23 cellular contexts compared by ENCODE assay signal in the genomic region with DNA sequence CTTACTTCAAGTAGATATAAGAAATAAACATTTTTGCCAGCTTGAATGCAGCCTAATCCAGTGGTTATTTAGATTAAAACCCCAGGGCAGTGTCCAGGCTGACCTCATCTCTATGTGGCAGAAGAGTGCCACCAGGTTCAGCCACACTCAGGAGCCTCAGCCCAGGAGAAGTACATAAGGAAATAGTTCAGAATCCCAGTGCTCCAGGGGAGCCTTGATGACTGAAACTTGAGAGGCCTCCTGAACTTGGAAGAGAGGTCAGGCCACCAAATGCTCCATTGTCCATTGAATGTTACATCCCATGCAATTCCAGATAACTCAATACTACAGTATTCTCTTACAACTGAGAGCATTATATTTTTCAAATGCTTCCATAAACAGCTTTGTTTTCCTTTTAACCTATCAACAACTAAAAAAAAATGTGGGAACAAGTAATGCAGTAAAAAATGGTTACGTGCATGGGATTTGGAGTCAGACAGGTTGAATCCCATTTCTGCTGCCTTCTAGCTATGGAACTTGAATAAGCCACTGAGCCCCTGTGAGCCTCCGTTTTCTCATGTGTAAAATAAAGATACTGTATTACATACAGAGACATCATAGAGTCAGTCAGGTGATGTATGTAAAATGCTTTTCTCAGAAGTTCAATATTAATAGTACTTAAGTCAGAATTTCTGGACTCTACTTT.
A peak's percentile ranks its signal among the peaks of the same experiment; 100 is the strongest.
DNase-seq lines count a peak whose midpoint lies in the region; ATAC-seq, FAIRE-seq and TF ChIP-seq lines count a peak whose summit lies in the region.
"Had no signal": no experiment of that assay in that cellular context is flagged by ENCODE, and none has a peak within 500 bp of the region (broad histone marks: within the 10 kb centered on the region; RNA-seq: fewer than 3 reads in every experiment).

No MANE protein-coding gene starts in this region.

- CTCF ChIA-PET in IMR-90 (lab: Yijun Ruan, JAX), result interaction anchor here (1.0 kb wide), 1 partner anchor 42 kb away, joined by 5 read pairs; no protein-coding TSS in a partner anchor

- dilution Hi-C loops in IMR-90 (cut with HindIII; ENCODE audit: low sequenced_read_pairs, unreplicated experiment), result no loop called here

- H3K27me3 Mint-ChIP-seq in astrocyte (ENCODE audit: low read depth, unreplicated experiment), result peaks cover 10% of the 10 kb centered on the region
- H3K27me3 Mint-ChIP-seq in type B pancreatic cell, result no peaks in the 10 kb centered on the region
- H3K27me3 Mint-ChIP-seq: B cell; central memory CD8-positive, alpha-beta T cell had no signal

- H3K36me3 ChIP-seq in IMR-90 (ENCODE audit: control insufficient read depth, insufficient read depth, low read length) (no peaks in the 10 kb centered on the region), astrocyte (ENCODE audit: insufficient read depth, low read length) (no peaks in the 10 kb centered on the region), right lobe of liver (no peaks in the 10 kb centered on the region)
- H3K36me3 ChIP-seq: adrenal gland, prostate gland, SJCRH30, upper lobe of left lung had no signal

- peak overlapping the region; percentile 76 for H3K4ac ChIP-seq in IMR-90 (ENCODE audit: low read depth, low read length)

- H3K4me3 Mint-ChIP-seq in astrocyte (ENCODE audit: unreplicated experiment), result no peak overlapping the region
- H3K4me3 Mint-ChIP-seq in type B pancreatic cell, result no peak overlapping the region
- H3K4me3 Mint-ChIP-seq: B cell; central memory CD8-positive, alpha-beta T cell; natural killer cell; WTC11 had no signal

- no peaks in the 10 kb centered on the region for H4K20me1 ChIP-seq in IMR-90 (ENCODE audit: insufficient read depth, low read length)
- H4K20me1 ChIP-seq in astrocyte (ENCODE audit: insufficient read depth, low read length), result no peaks in the 10 kb centered on the region

- H3K36me3 Mint-ChIP-seq in astrocyte (ENCODE audit: low read depth, unreplicated experiment) (no peaks in the 10 kb centered on the region), type B pancreatic cell (no peaks in the 10 kb centered on the region)
- H3K36me3 Mint-ChIP-seq: natural killer cell, WTC11 had no signal

- H2BK20ac ChIP-seq in IMR-90 (ENCODE audit: low read depth, low read length), result 0 out of 2 replicates have a peak overlapping the region, but pooled peaks have one; percentile 49

- H2BK120ac ChIP-seq in IMR-90 (ENCODE audit: low read depth, low read length), result peak overlapping the region; percentile 57

- no peaks in the 10 kb centered on the region for H3K9me3 ChIP-seq in IMR-90 (ENCODE audit: control insufficient read depth, insufficient read depth, low read length)
- no peaks in the 10 kb centered on the region for H3K9me3 ChIP-seq in astrocyte (ENCODE audit: insufficient read depth, low read depth, low read length)
- no peaks in the 10 kb centered on the region for H3K9me3 ChIP-seq in right lobe of liver
- H3K9me3 ChIP-seq: adrenal gland, prostate gland, SJCRH30, upper lobe of left lung had no signal

- ATAC-seq in IMR-90 (ENCODE audit: low read depth) (peak; percentile 19), right lobe of liver (peak in 3 of 4 donors; percentile 51 to 60 (median 51))
- ATAC-seq: natural killer cell, WTC11 had no signal

- POLR2A ChIA-PET in IMR-90 (lab: Charles Lee; ENCODE audit: unreplicated experiment), result no interaction called here

- TF ChIP-seq POLR2A in IMR-90 (IDR thresholded peaks at IDR 0.05; ENCODE audit: low read depth, low read length) (no peak), right lobe of liver (IDR thresholded peaks at IDR 0.05) (no peak)

- H4K91ac ChIP-seq in IMR-90 (ENCODE audit: insufficient read depth, low read depth, low read length), result peak overlapping the region; percentile 25

- H3K9me3 Mint-ChIP-seq in astrocyte (ENCODE audit: unreplicated experiment) (no peaks in the 10 kb centered on the region), type B pancreatic cell (peaks cover 4% of the 10 kb centered on the region)

- no peak for TF ChIP-seq CTCF in IMR-90 (conservative IDR thresholded peaks at IDR 0.05; ENCODE audit: low read depth, low read length)
- no peak for TF ChIP-seq CTCF in astrocyte (IDR thresholded peaks at IDR 0.05; ENCODE audit: insufficient read depth, low read depth, low read length)
- TF ChIP-seq CTCF in right lobe of liver (IDR thresholded peaks at IDR 0.05), result no peak
- TF ChIP-seq CTCF in type B pancreatic cell (conservative IDR thresholded peaks at IDR 0.05), result no peak

- no peak for FAIRE-seq in astrocyte (lab: Jason Lieb, UNC)

- no peak overlapping the region for H3K56ac ChIP-seq in IMR-90 (ENCODE audit: extremely low read depth, insufficient read depth, low read length)

- H2BK15ac ChIP-seq in IMR-90 (ENCODE audit: low read depth, low read length), result peak overlapping the region; percentile 68; the same call in 1 of the 3 replicates

- H3K27ac ChIP-seq in IMR-90 (ENCODE audit: insufficient read depth, low read length), result peak overlapping the region; percentile 47; the same call in 1 of the 2 replicates
- H3K27ac ChIP-seq in astrocyte (ENCODE audit: low read depth, low read length), result no peak overlapping the region
- peak overlapping the region; percentile 68 to 82 (median 81) for H3K27ac ChIP-seq in right lobe of liver
- H3K27ac ChIP-seq: adrenal gland, foreskin keratinocyte, prostate gland, SJCRH30, upper lobe of left lung had no signal

- peak overlapping the region; percentile 4; the same call in 1 of the 2 replicates for H3K14ac ChIP-seq in IMR-90 (replicated peaks; ENCODE audit: low read depth, low read length)

- H3K4me3 ChIP-seq in IMR-90 (ENCODE audit: insufficient read depth, low read depth, low read length) (no peak overlapping the region), astrocyte (ENCODE audit: insufficient read depth, low read depth, low read length) (no peak overlapping the region), right lobe of liver (no peak overlapping the region)
- H3K4me3 ChIP-seq: adrenal gland, prostate gland, SJCRH30, upper lobe of left lung had no signal

- no peak overlapping the region for H3K23ac ChIP-seq in IMR-90 (ENCODE audit: low read depth, low read length)

- in situ Hi-C loops in IMR-90 (cut with MboI; ENCODE audit: low sequenced_read_pairs), result no loop called here

- peak overlapping the region; percentile 23 to 24; a peak in 1 of 4 replicates for H4K8ac ChIP-seq in IMR-90 (ENCODE audit: low read depth in 2 of 2, low read length in 2 of 2)

- H3K9me1 ChIP-seq in IMR-90 (ENCODE audit: insufficient read depth, low read length), result peaks cover 8% of the 10 kb centered on the region; the same call in 1 of the 2 replicates

- no peak overlapping the region; the same call in 1 of the 2 replicates for H4K5ac ChIP-seq in IMR-90 (ENCODE audit: low read depth, low read length)

- H3K4me2 ChIP-seq in IMR-90 (ENCODE audit: low read depth, low read length) (no peak overlapping the region), astrocyte (ENCODE audit: low read length) (peak overlapping the region; percentile 49)

- TF ChIP-seq RAD21 in IMR-90 (IDR thresholded peaks at IDR 0.05; ENCODE audit: low read length), result no peak

- no peaks in the 10 kb centered on the region for H3K79me1 ChIP-seq in IMR-90 (ENCODE audit: low read depth in 1 of 2, low read length in 2 of 2)

- H3K4me1 ChIP-seq in IMR-90 (ENCODE audit: control insufficient read depth, insufficient read depth, low read length) (peaks cover 23% of the 10 kb centered on the region), astrocyte (ENCODE audit: insufficient read depth, low read length) (peaks cover 19% of the 10 kb centered on the region), right lobe of liver (peaks cover 0 to 46% (median 14%) of the 10 kb centered on the region in 4 donors)
- H3K4me1 ChIP-seq: adrenal gland, foreskin keratinocyte, prostate gland, SJCRH30, upper lobe of left lung had no signal

- H2AFZ ChIP-seq in IMR-90 (replicated peaks; ENCODE audit: low read length, poor library complexity) (peak overlapping the region; percentile 1), astrocyte (ENCODE audit: low read depth, low read length) (peak overlapping the region; percentile 38)

- H3K27me3 ChIP-seq in IMR-90 (ENCODE audit: control insufficient read depth, insufficient read depth, low read length) (no peaks in the 10 kb centered on the region), astrocyte (ENCODE audit: insufficient read depth, low read length) (no peaks in the 10 kb centered on the region), right lobe of liver (no peaks in the 10 kb centered on the region)
- H3K27me3 ChIP-seq: adrenal gland, foreskin keratinocyte, SJCRH30, upper lobe of left lung had no signal

- H2AK9ac ChIP-seq in IMR-90 (replicated peaks; ENCODE audit: low read depth, low read length, poor library complexity), result no peak overlapping the region

- no peak overlapping the region for H3K27ac Mint-ChIP-seq in astrocyte (ENCODE audit: unreplicated experiment)
- peak overlapping the region; percentile 68 for H3K27ac Mint-ChIP-seq in type B pancreatic cell
- H3K27ac Mint-ChIP-seq: B cell, natural killer cell, WTC11 had no signal

- WGBS in IMR-90 (ENCODE audit: extremely low coverage in 2 of 2, insufficient read length in 1 of 2), 2 experiments, result no CpG with 5 or more reads among the region's 2 CpGs
- WGBS in right lobe of liver (ENCODE audit: insufficient coverage, low coverage, low lambda C conversion rate, missing lambda C conversion rate), result 40% methylated on average over 2 of the region's 2 CpGs

- H3K4me1 Mint-ChIP-seq in astrocyte (ENCODE audit: low read depth, unreplicated experiment) (peaks cover 24% of the 10 kb centered on the region), type B pancreatic cell (ENCODE audit: unreplicated experiment) (peaks cover 38% of the 10 kb centered on the region)
- H3K4me1 Mint-ChIP-seq: B cell; central memory CD8-positive, alpha-beta T cell; natural killer cell had no signal

- H2BK5ac ChIP-seq in IMR-90 (ENCODE audit: low read depth, low read length, poor library complexity, severe bottlenecking), result no peak overlapping the region

- BruUV-seq in IMR-90 (replicated peaks; lab: Mats Ljungman, UMichigan), result no TSS peak

- intact Hi-C loops in IMR-90 (cut with micrococcal nuclease), result no loop called here
- intact Hi-C loops in right lobe of liver (cut with DNase I), result no loop called here

- H2AK5ac ChIP-seq in IMR-90 (ENCODE audit: low read depth, low read length), result no peak overlapping the region; the same call in 1 of the 2 replicates

- no peaks in the 10 kb centered on the region for H3K79me2 ChIP-seq in astrocyte (ENCODE audit: insufficient read depth, low read length)

- H3K9ac ChIP-seq in IMR-90 (ENCODE audit: low read depth, low read length), result no peak overlapping the region
- H3K9ac ChIP-seq in astrocyte (ENCODE audit: low read length), result no peak overlapping the region

- peak overlapping the region; percentile 20; the same call in 1 of the 2 replicates for H3K18ac ChIP-seq in IMR-90 (ENCODE audit: low read depth, low read length)

- DNase-seq in IMR-90, result no peak
- no peak for DNase-seq in astrocyte (ENCODE audit: low read depth)
- peak in 1 of 3 donors; percentile 32 for DNase-seq in right lobe of liver
- no peak for DNase-seq in type B pancreatic cell (ENCODE audit: extremely low spot score, unreplicated experiment)
- DNase-seq in hepatic stellate cell (ENCODE audit: low spot score), result no peak
- DNase-seq in central memory CD4-positive, alpha-beta T cell, result no peak
- DNase-seq in ecto neural progenitor cell (ENCODE audit: low spot score), result no peak
- DNase-seq: activated CD4-positive, alpha-beta T cell treated with anti-CD3 and anti-CD28 coated beads, Interleukin-2, amount 50 U/mL, for 48 hours; activated gamma-delta T cell treated with Interleukin-2 at 50 U/mL for 16 hours; adrenal gland; COR-L47; kidney; natural killer cell; NCI-H774; stimulated activated CD4-positive, alpha-beta T cell treated with anti-CD3 and anti-CD28 coated beads, Interleukin-4, amount 100 ng/mL, for 4 hours; T-helper 2 cell; upper lobe of left lung had no signal
